9 cellular contexts compared by ENCODE assay signal in genomic region chr4:48963042-48963679, GRCh38. TPM values are rescaled to one million over a fixed set of nuclear protein-coding genes. Genes with fewer than 3 reads are reported as not detected.
A peak's percentile ranks its signal among the peaks of the same experiment; 100 is the strongest.
DNase-seq lines count a peak whose midpoint lies in the region; ATAC-seq lines count a peak whose summit lies in the region.
"Had no signal": no experiment of that assay in that cellular context is flagged by ENCODE, and none has a peak within 500 bp of the region (broad histone marks: within the 10 kb centered on the region; RNA-seq: fewer than 3 reads in every experiment).

No MANE protein-coding gene starts in this region.

- ATAC-seq in Right ventricle myocardium inferior = peak; percentile 76
- peak; percentile 85 for ATAC-seq in HG02938 (IDR thresholded peaks at IDR 0.05; ENCODE audit: unreplicated experiment)
- ATAC-seq in T-helper 17 cell = peak; percentile 99
- ATAC-seq in right cardiac atrium = peak; percentile 81 to 83

- H3K4me1 Mint-ChIP-seq in T-helper 17 cell = no peaks in the 10 kb centered on the region

- H3K36me3 Mint-ChIP-seq in T-helper 17 cell (ENCODE audit: low read depth) = peaks cover 4% of the 10 kb centered on the region

- H3K27ac Mint-ChIP-seq in T-helper 17 cell = no peak overlapping the region

- intact Hi-C loops in Right ventricle myocardium inferior (cut with DNase I) = loop anchor here (2.0 to 10.0 kb wide), 4 partner anchors 128 to 518 kb away; partner anchors contain the start of gene OCIAD1
- intact Hi-C loops in cardiac septum (cut with DNase I) = loop anchor here (1.0 to 10.0 kb wide), 3 partner anchors 278 to 518 kb away; no protein-coding TSS in a partner anchor
- intact Hi-C loops in right cardiac atrium (cut with DNase I) = loop anchor here in 3 of 4 donors (2.0 to 10.0 kb wide), 4 partner anchors 384 to 516 kb away; no protein-coding TSS in a partner anchor

- peaks cover 22% of the 10 kb centered on the region for H3K27me3 Mint-ChIP-seq in T-helper 17 cell

- DNase-seq in Right ventricle myocardium inferior (ENCODE audit: missing footprints) (no peak), cardiac septum (ENCODE audit: low spot score) (no peak), NCI-H187 treated with DMSO at 0.1 percent for 48 hours (lab: John Stamatoyannopoulos, UW) (peak; percentile 55), T-helper 17 cell (peak; percentile 45 to 65 (median 45)), amniotic stem cell (lab: John Stamatoyannopoulos, UW) (peak; percentile 60), right cardiac atrium (peak; percentile 61 to 73 (median 70)), skeletal muscle cell (ENCODE audit: low read depth) (peak; percentile 56)

- no peaks in the 10 kb centered on the region for H3K27me3 ChIP-seq in right cardiac atrium (ENCODE audit: control insufficient read depth, insufficient read depth)
- H3K27me3 ChIP-seq: BLaER1 treated with 17β-estradiol and CSF1 and Interleukin-3, amounts not matched to agents 10 nM and 100 nM had no signal

- no peak overlapping the region for H3K4me3 Mint-ChIP-seq in T-helper 17 cell

- no peak overlapping the region for H3K4me3 ChIP-seq in right cardiac atrium (ENCODE audit: low read length)
- H3K4me3 ChIP-seq in skeletal muscle cell (ENCODE audit: low read depth, low read length) = no peak overlapping the region
- H3K4me3 ChIP-seq: BLaER1 treated with 17β-estradiol and CSF1 and Interleukin-3, amounts not matched to agents 10 nM and 100 nM had no signal

- no peaks in the 10 kb centered on the region for H3K4me1 ChIP-seq in right cardiac atrium (ENCODE audit: control insufficient read depth, insufficient read depth, low read length)
- H3K4me1 ChIP-seq: BLaER1 treated with 17β-estradiol and CSF1 and Interleukin-3, amounts not matched to agents 10 nM and 100 nM had no signal

- no peak overlapping the region for H3K27ac ChIP-seq in right cardiac atrium (ENCODE audit: low read length)
- H3K27ac ChIP-seq: BLaER1 treated with 17β-estradiol and CSF1 and Interleukin-3, amounts not matched to agents 10 nM and 100 nM had no signal

- 14% methylated on average over 5 of the region's 5 CpGs for WGBS in right cardiac atrium

- H3K9me3 ChIP-seq in T-helper 17 cell (ENCODE audit: control insufficient read depth, low read length, poor library complexity, severe bottlenecking) = no peaks in the 10 kb centered on the region
- no peaks in the 10 kb centered on the region for H3K9me3 ChIP-seq in right cardiac atrium (ENCODE audit: control insufficient read depth, low read length)
- H3K9me3 ChIP-seq: BLaER1 treated with 17β-estradiol and CSF1 and Interleukin-3, amounts not matched to agents 10 nM and 100 nM had no signal

RNA-seq across cellular contexts. Expression of gene CWH43, which starts 22.9 kb away (rescaled TPM):
- total RNA-seq in Right ventricle myocardium inferior (not detected), cardiac septum (not detected), T-helper 17 cell (not detected), right cardiac atrium (not detected)
- not detected for polyA plus RNA-seq in right cardiac atrium

RNA-seq across cellular contexts. Expression of gene OCIAD2, which starts 56.6 kb away (rescaled TPM):
- total RNA-seq in Right ventricle myocardium inferior (18.5 TPM), cardiac septum (8.9 TPM), T-helper 17 cell (10 to 100 TPM; 54.1 to 61.9 TPM), right cardiac atrium (10 to 100 TPM; 12.5 to 20.8 (median 15.7) TPM)
- polyA plus RNA-seq in right cardiac atrium = 21.4 TPM

Comparison
In these comparisons a context has a peak if more than half of its experiments do, and no peak if none do; other contexts are left out.
1. DNase-seq: peak in NCI-H187 treated with DMSO at 0.1 percent for 48 hours (single experiment), T-helper 17 cell (3 of 3), amniotic stem cell (single experiment), right cardiac atrium (3 of 3) and skeletal muscle cell (single experiment); none in Right ventricle myocardium inferior (single experiment) and cardiac septum (single experiment).
2. Peak in every context shown above with its lines, with median percentiles within 50 percentile points of each other: ATAC-seq.